ENCODE assay signal across 17 cellular contexts in genomic region chr13:99257291-99257690, GRCh38.
DNase-seq lines count a peak whose midpoint lies in the region; ATAC-seq and TF ChIP-seq lines count a peak whose summit lies in the region.
"Had no signal": no experiment of that assay in that cellular context is flagged by ENCODE, and none has a peak within 500 bp of the region (broad histone marks: within the 10 kb centered on the region; RNA-seq: fewer than 3 reads in every experiment).

No MANE protein-coding gene starts in this region.

- no peak for DNase-seq in activated naive CD4-positive, alpha-beta T cell treated with anti-CD3 and anti-CD28 coated beads, Interleukin-2, amount 10 ng/mL, durations not matched to agents 7 days and 5 days
- no peak for DNase-seq in activated naive CD4-positive, alpha-beta T cell treated with anti-CD3 and anti-CD28 coated beads, Interleukin-2, amount 50 U/mL, for 16 hours
- DNase-seq in activated naive CD8-positive, alpha-beta T cell treated with anti-CD3 and anti-CD28 coated beads, Interleukin-2, amount 50 U/mL, for 24 hours, result no peak
- no peak for DNase-seq in stimulated activated naive B cell treated with anti-CD40 and anti-IgM and Interleukin-4, amounts not matched to agents 10 μg/mL and 1 μg/mL and 100 μg/mL, for 72 hours
- no peak for DNase-seq in GM20000 (ENCODE audit: low spot score)
- no peak for DNase-seq in NCI-H2171 treated with DMSO at 0.1 percent for 48 hours (lab: John Stamatoyannopoulos, UW)
- DNase-seq in cerebellar cortex (ENCODE audit: low spot score), result no peak
- DNase-seq: activated CD8-positive, alpha-beta memory T cell treated with anti-CD3 and anti-CD28 coated beads, Interleukin-2, amount 50 U/mL, for 4 hours; left lung; NCI-H1694 treated with DMSO at 0.1 percent for 48 hours; NCI-H446 treated with DMSO at 0.1 percent for 48 hours; SK-N-SH; stimulated activated CD4-positive, alpha-beta T cell treated with anti-CD3 and anti-CD28 coated beads, Interleukin-12 subunit alpha, Interleukin-12 subunit beta, amount 100 ng/mL, for 4 hours had no signal

- H3K36me3 Mint-ChIP-seq in activated naive CD4-positive, alpha-beta T cell treated with anti-CD3 and anti-CD28 coated beads, Interleukin-2, amount 10 ng/mL, durations not matched to agents 7 days and 5 days, result peaks cover 48% of the 10 kb centered on the region
- H3K36me3 Mint-ChIP-seq in activated naive CD8-positive, alpha-beta T cell treated with anti-CD3 and anti-CD28 coated beads, Interleukin-2, amount 50 U/mL, for 24 hours (ENCODE audit: low read depth), result peaks cover 35% of the 10 kb centered on the region
- peaks cover 28 to 34% of the 10 kb centered on the region in 2 donors for H3K36me3 Mint-ChIP-seq in stimulated activated naive B cell treated with anti-CD40 and anti-IgM and Interleukin-4, amounts not matched to agents 10 μg/mL and 1 μg/mL and 100 μg/mL, for 72 hours

- no peak overlapping the region for H2AFZ ChIP-seq in OCI-LY1 (ENCODE audit: low read length)

- peak overlapping the region; percentile 75 for H3K4me3 Mint-ChIP-seq in activated naive CD4-positive, alpha-beta T cell treated with anti-CD3 and anti-CD28 coated beads, Interleukin-2, amount 10 ng/mL, durations not matched to agents 7 days and 5 days
- peak overlapping the region; percentile 96 for H3K4me3 Mint-ChIP-seq in activated naive CD8-positive, alpha-beta T cell treated with anti-CD3 and anti-CD28 coated beads, Interleukin-2, amount 50 U/mL, for 24 hours
- peak overlapping the region; percentile 78 to 81 for H3K4me3 Mint-ChIP-seq in stimulated activated naive B cell treated with anti-CD40 and anti-IgM and Interleukin-4, amounts not matched to agents 10 μg/mL and 1 μg/mL and 100 μg/mL, for 72 hours

- peaks cover 64% of the 10 kb centered on the region for H3K4me1 ChIP-seq in OCI-LY1 (ENCODE audit: insufficient read depth, low read length, severe bottlenecking)
- H3K4me1 ChIP-seq: prostate gland had no signal

- no peaks in the 10 kb centered on the region for H4K20me1 ChIP-seq in OCI-LY1 (ENCODE audit: insufficient read depth, low read length)

- H3K27ac ChIP-seq in OCI-LY1 (ENCODE audit: low read depth, low read length, poor library complexity, severe bottlenecking), result peak overlapping the region; percentile 93
- H3K27ac ChIP-seq: ascending aorta, prostate gland, VCaP had no signal

- peaks cover 36% of the 10 kb centered on the region for H3K36me3 ChIP-seq in OCI-LY1 (ENCODE audit: insufficient read depth, low read length)
- H3K36me3 ChIP-seq: prostate gland had no signal

- H3K4me2 ChIP-seq in OCI-LY1 (ENCODE audit: low read length), result peak overlapping the region; percentile 89
- H3K4me2 ChIP-seq: SK-N-SH had no signal

- no peak for ATAC-seq in activated naive CD8-positive, alpha-beta T cell treated with anti-CD3 and anti-CD28 coated beads, Interleukin-2, amount 50 U/mL, for 24 hours
- ATAC-seq in stimulated activated naive B cell treated with anti-CD40 and anti-IgM and Interleukin-4, amounts not matched to agents 10 μg/mL and 1 μg/mL and 100 μg/mL, for 72 hours (replicated peaks), result no peak
- ATAC-seq: left lung had no signal

- no peaks in the 10 kb centered on the region for H3F3A ChIP-seq in OCI-LY1 (ENCODE audit: insufficient read depth, low read length)

- TF ChIP-seq CTCF in OCI-LY1 (IDR thresholded peaks at IDR 0.05; ENCODE audit: low read length) (no peak), GM20000 (IDR thresholded peaks at IDR 0.05; ENCODE audit: extremely low read depth, missing control alignments) (no peak)

- no peaks in the 10 kb centered on the region for H3K9me3 ChIP-seq in OCI-LY1 (ENCODE audit: low read length)
- H3K9me3 ChIP-seq: ascending aorta, left lung, prostate gland, SK-N-SH had no signal

- H3K9ac ChIP-seq in OCI-LY1 (ENCODE audit: low read length), result peak overlapping the region; percentile 77
- H3K9ac ChIP-seq: SK-N-SH had no signal

- no peaks in the 10 kb centered on the region for H3K27me3 ChIP-seq in OCI-LY1 (ENCODE audit: insufficient read depth, low read length)
- H3K27me3 ChIP-seq: ascending aorta, left lung had no signal

- CTCF ChIA-PET in activated naive CD4-positive, alpha-beta T cell treated with anti-CD3 and anti-CD28 coated beads, Interleukin-2, amount 10 ng/mL, durations not matched to agents 7 days and 5 days (lab: Charles Lee), result interaction anchor here (0.7 to 1.8 kb wide), 6 partner anchors 9 to 81 kb away, joined by 3 to 10 read pairs (median 4); partner anchors contain the start of gene UBAC2

- no peaks in the 10 kb centered on the region for H3K9me2 ChIP-seq in OCI-LY1 (ENCODE audit: low read depth, low read length)
- H3K9me2 ChIP-seq: SK-N-SH had no signal

- H3K27me3 Mint-ChIP-seq in activated naive CD4-positive, alpha-beta T cell treated with anti-CD3 and anti-CD28 coated beads, Interleukin-2, amount 10 ng/mL, durations not matched to agents 7 days and 5 days, result no peaks in the 10 kb centered on the region
- no peaks in the 10 kb centered on the region for H3K27me3 Mint-ChIP-seq in activated naive CD8-positive, alpha-beta T cell treated with anti-CD3 and anti-CD28 coated beads, Interleukin-2, amount 50 U/mL, for 24 hours
- H3K27me3 Mint-ChIP-seq in stimulated activated naive B cell treated with anti-CD40 and anti-IgM and Interleukin-4, amounts not matched to agents 10 μg/mL and 1 μg/mL and 100 μg/mL, for 72 hours, result no peaks in the 10 kb centered on the region

- peak overlapping the region; percentile 79 for H3K27ac Mint-ChIP-seq in activated naive CD4-positive, alpha-beta T cell treated with anti-CD3 and anti-CD28 coated beads, Interleukin-2, amount 10 ng/mL, durations not matched to agents 7 days and 5 days
- H3K27ac Mint-ChIP-seq in activated naive CD8-positive, alpha-beta T cell treated with anti-CD3 and anti-CD28 coated beads, Interleukin-2, amount 50 U/mL, for 24 hours, result peak overlapping the region; percentile 74
- no peak overlapping the region for H3K27ac Mint-ChIP-seq in stimulated activated naive B cell treated with anti-CD40 and anti-IgM and Interleukin-4, amounts not matched to agents 10 μg/mL and 1 μg/mL and 100 μg/mL, for 72 hours

- peaks cover 71% of the 10 kb centered on the region for H3K4me1 Mint-ChIP-seq in activated naive CD4-positive, alpha-beta T cell treated with anti-CD3 and anti-CD28 coated beads, Interleukin-2, amount 10 ng/mL, durations not matched to agents 7 days and 5 days
- H3K4me1 Mint-ChIP-seq in activated naive CD8-positive, alpha-beta T cell treated with anti-CD3 and anti-CD28 coated beads, Interleukin-2, amount 50 U/mL, for 24 hours, result peaks cover 76% of the 10 kb centered on the region
- H3K4me1 Mint-ChIP-seq in stimulated activated naive B cell treated with anti-CD40 and anti-IgM and Interleukin-4, amounts not matched to agents 10 μg/mL and 1 μg/mL and 100 μg/mL, for 72 hours, result peaks cover 40 to 68% of the 10 kb centered on the region in 2 donors

- peaks cover 25% of the 10 kb centered on the region for H3K79me2 ChIP-seq in OCI-LY1 (ENCODE audit: insufficient read depth, low read length)

- no peaks in the 10 kb centered on the region for H3K9me3 Mint-ChIP-seq in activated naive CD4-positive, alpha-beta T cell treated with anti-CD3 and anti-CD28 coated beads, Interleukin-2, amount 10 ng/mL, durations not matched to agents 7 days and 5 days
- H3K9me3 Mint-ChIP-seq in activated naive CD8-positive, alpha-beta T cell treated with anti-CD3 and anti-CD28 coated beads, Interleukin-2, amount 50 U/mL, for 24 hours, result no peaks in the 10 kb centered on the region
- H3K9me3 Mint-ChIP-seq in stimulated activated naive B cell treated with anti-CD40 and anti-IgM and Interleukin-4, amounts not matched to agents 10 μg/mL and 1 μg/mL and 100 μg/mL, for 72 hours, result peaks cover 0 to 2% of the 10 kb centered on the region in 2 donors

- peak overlapping the region; percentile 67 for H3K4me3 ChIP-seq in OCI-LY1 (ENCODE audit: low read depth, low read length, poor library complexity, severe bottlenecking)
- H3K4me3 ChIP-seq: ascending aorta, left lung, prostate gland had no signal
